Comparison of ENCODE assay signal across 17 cellular contexts in the genomic region with DNA sequence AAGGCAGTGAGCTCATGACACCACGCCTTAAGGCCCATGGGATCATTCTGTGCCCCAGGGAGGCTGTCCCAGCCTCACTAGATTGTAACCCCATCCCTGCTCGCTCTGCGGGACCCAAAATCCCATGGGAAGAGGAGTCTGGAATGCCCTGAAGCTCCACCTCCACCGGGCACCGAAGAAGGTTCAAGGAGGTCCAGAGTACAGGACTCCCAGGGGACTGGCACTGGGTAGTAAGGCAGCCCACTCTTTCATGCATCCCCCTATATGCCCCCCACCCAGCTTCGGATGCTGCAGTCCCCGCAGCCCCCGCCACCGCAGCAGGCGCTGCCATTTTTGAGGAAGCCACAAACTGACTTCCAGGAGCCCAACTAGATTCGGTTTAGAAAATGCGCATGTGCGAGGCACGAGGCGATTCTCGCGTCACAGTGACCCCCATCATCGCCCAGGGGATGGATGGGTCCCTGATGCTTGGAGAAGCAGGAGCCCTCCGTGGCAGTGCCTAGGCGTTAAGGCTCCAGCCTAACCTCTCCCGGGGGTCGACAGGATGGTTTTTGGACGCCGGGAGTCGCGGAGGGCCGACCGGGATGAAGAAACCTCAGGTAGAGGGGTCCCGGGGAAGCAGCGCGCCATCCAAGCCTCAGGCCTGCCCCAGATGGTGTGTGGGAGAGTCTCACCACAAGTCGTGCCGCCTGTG.
DNase-seq lines count a peak whose midpoint lies in the region; ATAC-seq and TF ChIP-seq lines count a peak whose summit lies in the region.
"Had no signal": no experiment of that assay in that cellular context is flagged by ENCODE, and none has a peak within 500 bp of the region (broad histone marks: within the 10 kb centered on the region; RNA-seq: fewer than 3 reads in every experiment).

No MANE protein-coding gene starts in this region.

- no peak overlapping the region for H3K27ac ChIP-seq in osteoblast (ENCODE audit: low read depth, low read length)
- no peak overlapping the region for H3K27ac ChIP-seq in spleen
- no peak overlapping the region for H3K27ac ChIP-seq in upper lobe of right lung
- H3K27ac ChIP-seq in Karpas-422 (ENCODE audit: low read length), result no peak overlapping the region
- H3K27ac ChIP-seq: BLaER1, GM23248 had no signal

- no peaks in the 10 kb centered on the region for H3K79me2 ChIP-seq in osteoblast (ENCODE audit: insufficient read depth, low read length)
- H3K79me2 ChIP-seq in Karpas-422 (ENCODE audit: low read length), result no peaks in the 10 kb centered on the region

- no peak overlapping the region for H3K27ac Mint-ChIP-seq in activated CD8-positive, alpha-beta T cell treated with anti-CD3 and anti-CD28 coated beads, Interleukin-2, amount 10 ng/mL, durations not matched to agents 7 days and 5 days
- H3K27ac Mint-ChIP-seq: CD4-positive, alpha-beta memory T cell had no signal

- H2AFZ ChIP-seq in osteoblast (ENCODE audit: low read length) (no peak overlapping the region), Karpas-422 (ENCODE audit: low read length) (no peak overlapping the region)
- H2AFZ ChIP-seq: GM23248 had no signal

- TF ChIP-seq POLR2A in spleen (IDR thresholded peaks at IDR 0.05), result no peak

- no peaks in the 10 kb centered on the region for H3K9me2 ChIP-seq in Karpas-422 (replicated peaks; ENCODE audit: insufficient read depth, low read length)

- POLR2A ChIA-PET in activated CD8-positive, alpha-beta T cell treated with anti-CD3 and anti-CD28 coated beads, Interleukin-2, amount 10 ng/mL, durations not matched to agents 7 days and 5 days (lab: Charles Lee), result no interaction called here

- H3K36me3 ChIP-seq in osteoblast (ENCODE audit: insufficient read depth, low read length) (no peaks in the 10 kb centered on the region), spleen (no peaks in the 10 kb centered on the region), upper lobe of right lung (no peaks in the 10 kb centered on the region), Karpas-422 (ENCODE audit: insufficient read depth, low read length) (no peaks in the 10 kb centered on the region)
- H3K36me3 ChIP-seq: BLaER1, HAP-1 had no signal

- no peak overlapping the region for H3K9ac ChIP-seq in Karpas-422 (ENCODE audit: low read length)
- H3K9ac ChIP-seq: BLaER1, GM23248 had no signal

- CTCF ChIA-PET in activated CD8-positive, alpha-beta T cell treated with anti-CD3 and anti-CD28 coated beads, Interleukin-2, amount 10 ng/mL, durations not matched to agents 7 days and 5 days (lab: Charles Lee), result no interaction called here

- no peak overlapping the region for H3K4me2 ChIP-seq in osteoblast (ENCODE audit: insufficient read depth, low read length)
- no peak overlapping the region for H3K4me2 ChIP-seq in Karpas-422 (ENCODE audit: low read depth, low read length, poor library complexity, severe bottlenecking)
- H3K4me2 ChIP-seq: BLaER1 had no signal

- TF ChIP-seq CTCF in osteoblast (IDR thresholded peaks at IDR 0.05; ENCODE audit: extremely low read depth, low read depth, low read length) (no peak), spleen (IDR thresholded peaks at IDR 0.05 in 8 of 11, conservative IDR thresholded peaks at IDR 0.05 in 3 of 11) (no peak), upper lobe of right lung (IDR thresholded peaks at IDR 0.05) (no peak)

- peaks cover 2% of the 10 kb centered on the region for H3K36me3 Mint-ChIP-seq in activated CD8-positive, alpha-beta T cell treated with anti-CD3 and anti-CD28 coated beads, Interleukin-2, amount 10 ng/mL, durations not matched to agents 7 days and 5 days (ENCODE audit: low read depth)
- H3K36me3 Mint-ChIP-seq: CD14-positive monocyte had no signal

- H3K27me3 Mint-ChIP-seq in activated CD8-positive, alpha-beta T cell treated with anti-CD3 and anti-CD28 coated beads, Interleukin-2, amount 10 ng/mL, durations not matched to agents 7 days and 5 days (ENCODE audit: low read depth), result no peaks in the 10 kb centered on the region
- H3K27me3 Mint-ChIP-seq: CD4-positive, alpha-beta memory T cell had no signal

- ATAC-seq in Right ventricle myocardium inferior, result no peak
- ATAC-seq in left ventricle myocardium superior, result no peak
- ATAC-seq in upper lobe of right lung, result peak; percentile 12
- ATAC-seq in activated CD8-positive, alpha-beta T cell treated with anti-CD3 and anti-CD28 coated beads, Interleukin-2, amount 10 ng/mL, durations not matched to agents 7 days and 5 days, result no peak

- H3K4me1 Mint-ChIP-seq in activated CD8-positive, alpha-beta T cell treated with anti-CD3 and anti-CD28 coated beads, Interleukin-2, amount 10 ng/mL, durations not matched to agents 7 days and 5 days (ENCODE audit: low read depth), result no peaks in the 10 kb centered on the region
- H3K4me1 Mint-ChIP-seq: CD14-positive monocyte had no signal

- peaks cover 13% of the 10 kb centered on the region for H3K9me3 Mint-ChIP-seq in activated CD8-positive, alpha-beta T cell treated with anti-CD3 and anti-CD28 coated beads, Interleukin-2, amount 10 ng/mL, durations not matched to agents 7 days and 5 days (ENCODE audit: insufficient read depth)

- no peaks in the 10 kb centered on the region for H3K4me1 ChIP-seq in osteoblast (ENCODE audit: insufficient read depth, low read length)
- H3K4me1 ChIP-seq in spleen, result no peaks in the 10 kb centered on the region
- H3K4me1 ChIP-seq in upper lobe of right lung, result no peaks in the 10 kb centered on the region
- H3K4me1 ChIP-seq in Karpas-422 (ENCODE audit: low read length), result no peaks in the 10 kb centered on the region
- H3K4me1 ChIP-seq: BLaER1, HAP-1 had no signal

- intact Hi-C loops in Right ventricle myocardium inferior (cut with DNase I), result no loop called here
- intact Hi-C loops in left ventricle myocardium superior (cut with micrococcal nuclease), result no loop called here
- intact Hi-C loops in spleen (cut with DNase I; ENCODE audit: low total_unique reads), result no loop called here
- intact Hi-C loops in upper lobe of right lung (cut with DNase I), result no loop called here

- H4K20me1 ChIP-seq in osteoblast (ENCODE audit: insufficient read depth, low read length) (no peaks in the 10 kb centered on the region), Karpas-422 (ENCODE audit: insufficient read depth, low read depth, low read length) (no peaks in the 10 kb centered on the region)
- H4K20me1 ChIP-seq: BLaER1 had no signal

- H3K27me3 ChIP-seq in osteoblast (ENCODE audit: insufficient read depth, low read length) (no peaks in the 10 kb centered on the region), spleen (replicated peaks in 1 of 7) (no peaks in the 10 kb centered on the region), upper lobe of right lung (no peaks in the 10 kb centered on the region), Karpas-422 (ENCODE audit: low read length) (no peaks in the 10 kb centered on the region)
- H3K27me3 ChIP-seq: BLaER1 had no signal

- peaks cover 3% of the 10 kb centered on the region for H3K9me3 ChIP-seq in osteoblast (ENCODE audit: low read depth, low read length)
- H3K9me3 ChIP-seq in spleen, result peaks cover 0 to 85% (median 66%) of the 10 kb centered on the region in 8 donors
- H3K9me3 ChIP-seq in upper lobe of right lung, result no peaks in the 10 kb centered on the region
- peaks cover 10% of the 10 kb centered on the region; the same call in 1 of the 2 replicates for H3K9me3 ChIP-seq in Karpas-422 (ENCODE audit: low read length)
- H3K9me3 ChIP-seq: HAP-1 had no signal

- 80 to 85% (median 82%) methylated on average over 30 to 33 of the region's 33 CpGs for WGBS in spleen, 5 donors

- H3K4me3 Mint-ChIP-seq in activated CD8-positive, alpha-beta T cell treated with anti-CD3 and anti-CD28 coated beads, Interleukin-2, amount 10 ng/mL, durations not matched to agents 7 days and 5 days, result no peak overlapping the region
- H3K4me3 Mint-ChIP-seq: CD14-positive monocyte; CD4-positive, alpha-beta memory T cell had no signal

- H3K4me3 ChIP-seq in osteoblast (ENCODE audit: insufficient read depth, low read length), result no peak overlapping the region
- H3K4me3 ChIP-seq in spleen, result no peak overlapping the region
- H3K4me3 ChIP-seq in upper lobe of right lung, result no peak overlapping the region
- no peak overlapping the region for H3K4me3 ChIP-seq in Karpas-422 (ENCODE audit: low read length)
- H3K4me3 ChIP-seq: BLaER1, GM23248, HAP-1 had no signal

- DNase-seq in Right ventricle myocardium inferior (ENCODE audit: missing footprints) (peak; percentile 51), left ventricle myocardium superior (no peak), osteoblast (ENCODE audit: insufficient read length, low spot score, missing footprints) (peak; percentile 49), spleen (peak; percentile 69), upper lobe of right lung (peak; percentile 55), NCI-H1048 (lab: John Stamatoyannopoulos, UW) (no peak), Karpas-422 (no peak)
- DNase-seq in activated CD8-positive, alpha-beta T cell treated with anti-CD3 and anti-CD28 coated beads, Interleukin-2, amount 10 ng/mL, durations not matched to agents 7 days and 5 days, result no peak
- DNase-seq: 8988T; CD4-positive, alpha-beta memory T cell; DMS153; DMS79; GDM1; GM23248 had no signal

Comparison
In these comparisons a context has a peak if more than half of its experiments do, and no peak if none do; other contexts are left out.
1. DNase-seq: peak in Right ventricle myocardium inferior (single experiment), osteoblast (single experiment), spleen (single experiment) and upper lobe of right lung (single experiment); none in left ventricle myocardium superior (single experiment), activated CD8-positive, alpha-beta T cell treated with anti-CD3 and anti-CD28 coated beads, Interleukin-2, amount 10 ng/mL, durations not matched to agents 7 days and 5 days (single experiment), NCI-H1048 (single experiment) and Karpas-422 (single experiment).